8 cellular contexts compared by ENCODE assay signal in the genomic region with DNA sequence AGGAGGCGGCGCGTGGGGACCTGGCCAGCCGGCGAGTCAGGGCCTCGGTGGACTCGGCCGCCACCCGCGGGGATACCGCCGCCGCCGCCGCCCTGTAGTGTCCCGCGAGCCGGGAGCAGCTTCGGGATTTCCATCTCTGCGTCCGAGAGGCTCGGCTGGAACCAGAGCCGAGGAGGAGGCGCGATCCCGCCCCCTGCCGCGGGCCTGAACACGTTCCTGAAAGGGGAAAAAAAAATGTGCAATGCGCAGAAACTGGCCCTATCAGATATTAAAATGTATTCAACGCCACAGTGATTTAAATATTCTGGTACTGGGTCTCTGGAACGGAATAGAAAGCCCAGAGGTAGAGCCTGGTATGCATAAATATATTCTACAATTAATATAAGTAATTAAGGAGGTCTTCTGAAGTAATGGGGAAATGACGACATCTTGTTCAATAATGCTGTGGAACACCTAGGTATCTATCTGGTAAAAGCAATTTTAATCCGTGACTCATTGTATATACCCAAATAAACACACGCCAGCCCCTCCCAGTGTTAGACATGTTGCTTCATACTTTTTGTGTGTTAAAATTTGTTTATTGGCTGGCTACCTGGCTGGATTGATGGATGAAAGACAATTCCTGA. TPM values are rescaled to one million over a fixed set of nuclear protein-coding genes. Genes with fewer than 3 reads are reported as not detected.
A peak's percentile ranks its signal among the peaks of the same experiment; 100 is the strongest.
DNase-seq lines count a peak whose midpoint lies in the region; ATAC-seq and TF ChIP-seq lines count a peak whose summit lies in the region.
"Not testable (repeated sequence)": the region's sequence is repeated elsewhere in the genome, so short reads cannot be mapped to it uniquely, and the experiment has no call there.

A gene with protein sequence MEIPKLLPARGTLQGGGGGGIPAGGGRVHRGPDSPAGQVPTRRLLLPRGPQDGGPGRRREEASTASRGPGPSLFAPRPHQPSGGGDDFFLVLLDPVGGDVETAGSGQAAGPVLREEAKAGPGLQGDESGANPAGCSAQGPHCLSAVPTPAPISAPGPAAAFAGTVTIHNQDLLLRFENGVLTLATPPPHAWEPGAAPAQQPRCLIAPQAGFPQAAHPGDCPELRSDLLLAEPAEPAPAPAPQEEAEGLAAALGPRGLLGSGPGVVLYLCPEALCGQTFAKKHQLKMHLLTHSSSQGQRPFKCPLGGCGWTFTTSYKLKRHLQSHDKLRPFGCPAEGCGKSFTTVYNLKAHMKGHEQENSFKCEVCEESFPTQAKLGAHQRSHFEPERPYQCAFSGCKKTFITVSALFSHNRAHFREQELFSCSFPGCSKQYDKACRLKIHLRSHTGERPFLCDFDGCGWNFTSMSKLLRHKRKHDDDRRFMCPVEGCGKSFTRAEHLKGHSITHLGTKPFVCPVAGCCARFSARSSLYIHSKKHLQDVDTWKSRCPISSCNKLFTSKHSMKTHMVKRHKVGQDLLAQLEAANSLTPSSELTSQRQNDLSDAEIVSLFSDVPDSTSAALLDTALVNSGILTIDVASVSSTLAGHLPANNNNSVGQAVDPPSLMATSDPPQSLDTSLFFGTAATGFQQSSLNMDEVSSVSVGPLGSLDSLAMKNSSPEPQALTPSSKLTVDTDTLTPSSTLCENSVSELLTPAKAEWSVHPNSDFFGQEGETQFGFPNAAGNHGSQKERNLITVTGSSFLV (minus strand): TSS at position 172 of the 626 bp plus-strand sequence. CDS start 38 bp downstream, at position 134.

- H3K4me3 ChIP-seq in AG10803 (ENCODE audit: low read length) (peak within 1 kb of the TSS; percentile 52), LNCaP clone FGC (ENCODE audit: low read depth, low read length) (peak within 1 kb of the TSS; percentile 48), coronary artery (peak within 1 kb of the TSS; percentile 74), retinal pigment epithelial cell (ENCODE audit: low read length) (peak within 1 kb of the TSS; percentile 46)

- ATAC-seq in GM19025 (IDR thresholded peaks at IDR 0.05; ENCODE audit: low read depth, unreplicated experiment) (peak; percentile 56), HG02798 (IDR thresholded peaks at IDR 0.05; ENCODE audit: poor library complexity, unreplicated experiment) (peak; percentile 74)
- peak; percentile 62 for ATAC-seq in activated CD4-positive, alpha-beta T cell treated with anti-CD3 and anti-CD28 coated beads for 36 hours

- CTCF ChIA-PET in activated CD4-positive, alpha-beta T cell treated with anti-CD3 and anti-CD28 coated beads for 36 hours (lab: Charles Lee) = not testable (repeated sequence)

- POLR2A ChIA-PET in activated CD4-positive, alpha-beta T cell treated with anti-CD3 and anti-CD28 coated beads for 36 hours (lab: Charles Lee) = not testable (repeated sequence)

- H3K9me3 Mint-ChIP-seq in activated CD4-positive, alpha-beta T cell treated with anti-CD3 and anti-CD28 coated beads for 36 hours (ENCODE audit: low read depth) = not testable (repeated sequence)

- H3K27ac ChIP-seq in coronary artery = peak within 1 kb of the TSS; percentile 87 to 91

- intact Hi-C loops in activated CD4-positive, alpha-beta T cell treated with anti-CD3 and anti-CD28 coated beads for 36 hours (cut with DNase I, micrococcal nuclease) = loop anchor here in 1 of 2 experiments (1.0 to 5.0 kb wide), 3 partner anchors 318 to 1098 kb away; partner anchors contain the start of genes FAAH2 and ZXDB

- H3K4me1 Mint-ChIP-seq in activated CD4-positive, alpha-beta T cell treated with anti-CD3 and anti-CD28 coated beads for 36 hours = peaks cover 20% of the 10 kb centered on the region

- H3K27me3 Mint-ChIP-seq in activated CD4-positive, alpha-beta T cell treated with anti-CD3 and anti-CD28 coated beads for 36 hours = not testable (repeated sequence)

- peaks cover 24% of the 10 kb centered on the region for H3K36me3 Mint-ChIP-seq in activated CD4-positive, alpha-beta T cell treated with anti-CD3 and anti-CD28 coated beads for 36 hours (ENCODE audit: low read depth)

- DNase-seq in AG10803 (ENCODE audit: low read depth) (peak; percentile 25), iris pigment epithelial cell (ENCODE audit: low read depth) (peak; percentile 23)
- DNase-seq in LNCaP clone FGC (ENCODE audit: low read depth); coronary artery (ENCODE audit: low spot score); retinal pigment epithelial cell (ENCODE audit: low read depth): not testable (repeated sequence)
- peak; percentile 16 for DNase-seq in activated CD4-positive, alpha-beta T cell treated with anti-CD3 and anti-CD28 coated beads for 36 hours

- H3K27ac Mint-ChIP-seq in activated CD4-positive, alpha-beta T cell treated with anti-CD3 and anti-CD28 coated beads for 36 hours = peak within 1 kb of the TSS; percentile 97

- H3K4me3 Mint-ChIP-seq in activated CD4-positive, alpha-beta T cell treated with anti-CD3 and anti-CD28 coated beads for 36 hours = peak within 1 kb of the TSS; percentile 77

- not testable (repeated sequence) for TF ChIP-seq CTCF in AG10803 (conservative IDR thresholded peaks at IDR 0.05; ENCODE audit: low read length); LNCaP clone FGC (IDR thresholded peaks at IDR 0.05; ENCODE audit: control insufficient read depth, extremely low read depth, insufficient read depth); coronary artery (IDR thresholded peaks at IDR 0.05); retinal pigment epithelial cell (conservative IDR thresholded peaks at IDR 0.05; ENCODE audit: low read depth, low read length)

RNA-seq across cellular contexts. Expression of the gene that starts here (rescaled TPM):
- 1 to 10 TPM; 2.5 to 3.0 TPM for total RNA-seq in activated CD4-positive, alpha-beta T cell treated with anti-CD3 and anti-CD28 coated beads for 36 hours
